In genomic region chr2:46818141-46818552, GRCh38 we compare ENCODE assay signal across 20 cellular contexts.
DNase-seq lines count a peak whose midpoint lies in the region; ATAC-seq, FAIRE-seq and TF ChIP-seq lines count a peak whose summit lies in the region.
"Had no signal": no experiment of that assay in that cellular context is flagged by ENCODE, and none has a peak within 500 bp of the region (broad histone marks: within the 10 kb centered on the region; RNA-seq: fewer than 3 reads in every experiment).

No MANE protein-coding gene starts in this region.

- no peaks in the 10 kb centered on the region for H3K36me3 ChIP-seq in liver (ENCODE audit: control insufficient read depth in 4 of 4, insufficient read depth in 3 of 4, low read depth in 1 of 4, low read length in 3 of 4)
- H3K36me3 ChIP-seq in HepG2 (replicated peaks in 1 of 2; ENCODE audit: control insufficient read depth in 1 of 2, insufficient read depth in 2 of 2, low read length in 2 of 2): no peaks in the 10 kb centered on the region
- no peaks in the 10 kb centered on the region for H3K36me3 ChIP-seq in kidney (ENCODE audit: control insufficient read depth in 1 of 2, insufficient read depth in 2 of 2, low read length in 2 of 2)
- H3K36me3 ChIP-seq: pancreas had no signal

- H3K4me3 Mint-ChIP-seq in stimulated activated naive B cell treated with anti-CD40 and anti-IgM and Interleukin-4, amounts not matched to agents 10 μg/mL and 1 μg/mL and 100 μg/mL, for 72 hours: no peak overlapping the region
- no peak overlapping the region for H3K4me3 Mint-ChIP-seq in activated CD8-positive, alpha-beta memory T cell treated with anti-CD3 and anti-CD28 coated beads, Interleukin-2, amount 10 ng/mL, durations not matched to agents 7 days and 5 days
- H3K4me3 Mint-ChIP-seq: CD4-positive, alpha-beta memory T cell; T-cell had no signal

- no peak overlapping the region for H3K4me2 ChIP-seq in HepG2 (ENCODE audit: low read depth, low read length)

- H3K4me1 ChIP-seq in liver (ENCODE audit: control insufficient read depth in 4 of 4, insufficient read depth in 4 of 4, low read length in 3 of 4) (no peaks in the 10 kb centered on the region), HepG2 (ENCODE audit: insufficient read depth, low read length) (peaks cover 10% of the 10 kb centered on the region), kidney (ENCODE audit: control insufficient read depth in 1 of 2, insufficient read depth in 1 of 2, low read depth in 1 of 2, low read length in 2 of 2) (peaks cover 10 to 18% of the 10 kb centered on the region in 2 donors)
- H3K4me1 ChIP-seq: pancreas had no signal

- no peak for TF ChIP-seq POLR2A in HepG2 (IDR thresholded peaks at IDR 0.05; ENCODE audit: insufficient read depth in 1 of 2, low read depth in 2 of 2, low read length in 2 of 2)

- intact Hi-C loops in HepG2 (cut with micrococcal nuclease; ENCODE audit: unreplicated experiment): no loop called here
- intact Hi-C loops in kidney (cut with DNase I): no loop called here
- intact Hi-C loops in sciatic nerve (cut with DNase I): no loop called here

- ATAC-seq in HepG2 (no peak), sciatic nerve (peak; percentile 91), HG02798 (IDR thresholded peaks at IDR 0.05; ENCODE audit: poor library complexity, unreplicated experiment) (no peak)
- no peak for ATAC-seq in stimulated activated naive B cell treated with anti-CD40 and anti-IgM and Interleukin-4, amounts not matched to agents 10 μg/mL and 1 μg/mL and 100 μg/mL, for 72 hours (replicated peaks)
- ATAC-seq in activated CD8-positive, alpha-beta memory T cell treated with anti-CD3 and anti-CD28 coated beads, Interleukin-2, amount 10 ng/mL, durations not matched to agents 7 days and 5 days: no peak
- ATAC-seq: T-cell had no signal

- CTCF ChIA-PET in HepG2 (lab: Yijun Ruan, JAX; ENCODE audit: low intra/inter-chr PET ratio, low total read pairs): no interaction called here
- CTCF ChIA-PET in activated CD8-positive, alpha-beta memory T cell treated with anti-CD3 and anti-CD28 coated beads, Interleukin-2, amount 10 ng/mL, durations not matched to agents 7 days and 5 days (lab: Charles Lee): no interaction called here

- H4K20me1 ChIP-seq in HepG2 (ENCODE audit: insufficient read depth, low read length): no peaks in the 10 kb centered on the region

- H3K4me3 ChIP-seq in liver (ENCODE audit: low read depth in 1 of 3, low read length in 3 of 3) (no peak overlapping the region), HepG2 (replicated peaks in 1 of 3; ENCODE audit: insufficient read depth in 1 of 3, low read depth in 2 of 3, low read length in 3 of 3) (no peak overlapping the region), kidney (ENCODE audit: low read length in 2 of 2) (no peak overlapping the region)
- H3K4me3 ChIP-seq: pancreas had no signal

- H3K9me3 Mint-ChIP-seq in stimulated activated naive B cell treated with anti-CD40 and anti-IgM and Interleukin-4, amounts not matched to agents 10 μg/mL and 1 μg/mL and 100 μg/mL, for 72 hours: peaks cover 0 to 1% of the 10 kb centered on the region in 2 donors
- H3K9me3 Mint-ChIP-seq in activated CD8-positive, alpha-beta memory T cell treated with anti-CD3 and anti-CD28 coated beads, Interleukin-2, amount 10 ng/mL, durations not matched to agents 7 days and 5 days (ENCODE audit: low read depth): no peaks in the 10 kb centered on the region
- H3K9me3 Mint-ChIP-seq: T-cell had no signal

- H3K27ac Mint-ChIP-seq in stimulated activated naive B cell treated with anti-CD40 and anti-IgM and Interleukin-4, amounts not matched to agents 10 μg/mL and 1 μg/mL and 100 μg/mL, for 72 hours: no peak overlapping the region
- no peak overlapping the region for H3K27ac Mint-ChIP-seq in activated CD8-positive, alpha-beta memory T cell treated with anti-CD3 and anti-CD28 coated beads, Interleukin-2, amount 10 ng/mL, durations not matched to agents 7 days and 5 days
- H3K27ac Mint-ChIP-seq: CD4-positive, alpha-beta memory T cell; T-cell had no signal

- TF ChIP-seq EP300 in HepG2 (IDR thresholded peaks at IDR 0.05; ENCODE audit: low read depth in 2 of 2, low read length in 2 of 2) (no peak), HepG2 (CRISPR knock-in tag; IDR thresholded peaks at IDR 0.05; ENCODE audit: borderline replicate concordance) (no peak)

- H3K27me3 ChIP-seq in liver (ENCODE audit: control insufficient read depth in 4 of 4, insufficient read depth in 4 of 4, low read length in 3 of 4): no peaks in the 10 kb centered on the region
- H3K27me3 ChIP-seq in HepG2 (ENCODE audit: control insufficient read depth in 1 of 2, insufficient read depth in 2 of 2, low read length in 2 of 2): peaks cover 0 to 15% of the 10 kb centered on the region in 2 experiments; a peak in 4 of 5 replicates
- H3K27me3 ChIP-seq: pancreas had no signal

- H3K9ac ChIP-seq in liver (ENCODE audit: low read depth in 1 of 2, low read length in 2 of 2) (no peak overlapping the region), HepG2 (ENCODE audit: insufficient read depth, low read depth, low read length) (no peak overlapping the region), kidney (ENCODE audit: low read length in 2 of 2) (no peak overlapping the region)

- POLR2A ChIA-PET in HepG2 (lab: Yijun Ruan, JAX): no interaction called here

- H3K79me2 ChIP-seq in HepG2 (ENCODE audit: insufficient read depth, low read length): no peaks in the 10 kb centered on the region

- H3K9me3 ChIP-seq in liver (ENCODE audit: control insufficient read depth in 4 of 4, low read length in 3 of 4) (no peaks in the 10 kb centered on the region), HepG2 (ENCODE audit: low read length) (no peaks in the 10 kb centered on the region), kidney (ENCODE audit: control insufficient read depth in 1 of 2, low read length in 2 of 2) (no peaks in the 10 kb centered on the region)
- H3K9me3 ChIP-seq: pancreas had no signal

- BruUV-seq in HepG2 (replicated peaks; lab: Mats Ljungman, UMichigan): no TSS peak

- WGBS in liver: 83% methylated on average over 6 of the region's 6 CpGs
- 35% methylated on average over 6 of the region's 6 CpGs for WGBS in HepG2 (ENCODE audit: low lambda C conversion rate)

- H2AFZ ChIP-seq in HepG2 (ENCODE audit: low read length): no peak overlapping the region

- no peak for DNase-seq in HepG2 (ENCODE audit: low spot score)
- peak; percentile 93 for DNase-seq in kidney
- DNase-seq in sciatic nerve (ENCODE audit: low spot score): no peak
- no peak for DNase-seq in stimulated activated naive B cell treated with anti-CD40 and anti-IgM and Interleukin-4, amounts not matched to agents 10 μg/mL and 1 μg/mL and 100 μg/mL, for 72 hours
- DNase-seq in iPS-NIHi7 (ENCODE audit: extremely low spot score): no peak
- no peak for DNase-seq in activated CD8-positive, alpha-beta memory T cell treated with anti-CD3 and anti-CD28 coated beads, Interleukin-2, amount 10 ng/mL, durations not matched to agents 7 days and 5 days
- DNase-seq: activated CD4-positive, CD25-positive, alpha-beta regulatory T cell; activated CD8-positive, alpha-beta memory T cell treated with anti-CD3 and anti-CD28 coated beads, Interleukin-2, amount 50 U/mL, for 4 hours; activated naive CD4-positive, alpha-beta T cell treated with Interleukin-2 at 50 U/mL for 16 hours; CD4-positive, alpha-beta memory T cell; NCI-H2029; NCI-H748 treated with DMSO at 0.1 percent for 48 hours; T-cell; trophoblast cell had no signal

- in situ Hi-C loops in HepG2 (cut with HindIII; ENCODE audit: extremely low pct_ligation_motif_present, low pct_unique_long_range_greater_than_20kb): no loop called here

- TF ChIP-seq CTCF in liver (IDR thresholded peaks at IDR 0.05; ENCODE audit: low read depth, low read length, missing input control): no peak
- no peak for TF ChIP-seq CTCF in HepG2 (CRISPR knock-in tag; IDR thresholded peaks at IDR 0.05)
- no peak for TF ChIP-seq CTCF in kidney (IDR thresholded peaks at IDR 0.05; ENCODE audit: borderline replicate concordance, extremely low read depth, insufficient read depth)

- H3K4me1 Mint-ChIP-seq in stimulated activated naive B cell treated with anti-CD40 and anti-IgM and Interleukin-4, amounts not matched to agents 10 μg/mL and 1 μg/mL and 100 μg/mL, for 72 hours: peaks cover 2 to 6% of the 10 kb centered on the region in 2 donors
- no peaks in the 10 kb centered on the region for H3K4me1 Mint-ChIP-seq in activated CD8-positive, alpha-beta memory T cell treated with anti-CD3 and anti-CD28 coated beads, Interleukin-2, amount 10 ng/mL, durations not matched to agents 7 days and 5 days
- H3K4me1 Mint-ChIP-seq: CD4-positive, alpha-beta memory T cell; T-cell had no signal

- H3K27ac ChIP-seq in liver (ENCODE audit: low read depth in 1 of 2, low read length in 2 of 2) (no peak overlapping the region), HepG2 (ENCODE audit: extremely low read length, insufficient read depth, low read length) (no peak overlapping the region), kidney (ENCODE audit: low read depth in 2 of 2, low read length in 2 of 2) (no peak overlapping the region)
- H3K27ac ChIP-seq: epithelial cell of prostate, HL-60, pancreas had no signal

- peaks cover 0 to 3% of the 10 kb centered on the region in 2 donors for H3K27me3 Mint-ChIP-seq in stimulated activated naive B cell treated with anti-CD40 and anti-IgM and Interleukin-4, amounts not matched to agents 10 μg/mL and 1 μg/mL and 100 μg/mL, for 72 hours
- H3K27me3 Mint-ChIP-seq in activated CD8-positive, alpha-beta memory T cell treated with anti-CD3 and anti-CD28 coated beads, Interleukin-2, amount 10 ng/mL, durations not matched to agents 7 days and 5 days: peaks cover 21% of the 10 kb centered on the region

- peaks cover 0 to 1% of the 10 kb centered on the region in 2 donors for H3K36me3 Mint-ChIP-seq in stimulated activated naive B cell treated with anti-CD40 and anti-IgM and Interleukin-4, amounts not matched to agents 10 μg/mL and 1 μg/mL and 100 μg/mL, for 72 hours
- H3K36me3 Mint-ChIP-seq in activated CD8-positive, alpha-beta memory T cell treated with anti-CD3 and anti-CD28 coated beads, Interleukin-2, amount 10 ng/mL, durations not matched to agents 7 days and 5 days: no peaks in the 10 kb centered on the region
- H3K36me3 Mint-ChIP-seq: CD4-positive, alpha-beta memory T cell; T-cell had no signal

- peak in 1 of 2 donors; percentile 40 for TF ChIP-seq RAD21 in liver (IDR thresholded peaks at IDR 0.05)
- no peak for TF ChIP-seq RAD21 in HepG2 (CRISPR knock-in tag; IDR thresholded peaks at IDR 0.05)

- FAIRE-seq in HepG2 (lab: Jason Lieb, UNC): no peak
- no peak for FAIRE-seq in kidney (lab: Jason Lieb, UNC)
- FAIRE-seq: G401.6, pancreas had no signal

TF ChIP-seq in liver, 16 proteins besides CTCF, POLR2A, EP300 and RAD21 (continues in another document):
- TF ChIP-seq SP1 (IDR thresholded peaks at IDR 0.05): peak; percentile 78
- peak; percentile 27 to 32 for TF ChIP-seq RXRA (IDR thresholded peaks at IDR 0.05)
- no peak for TF ChIP-seq HNF4G (IDR thresholded peaks at IDR 0.05)
- no peak for TF ChIP-seq EGR1 (IDR thresholded peaks at IDR 0.05; ENCODE audit: low read depth in 2 of 2)
- peak; percentile 95 for TF ChIP-seq NR2F2 (IDR thresholded peaks at IDR 0.05)

TF ChIP-seq in HepG2, 621 proteins besides CTCF, POLR2A, EP300 and RAD21 (continues in another document):
- TF ChIP-seq GLI4 (CRISPR knock-in tag; IDR thresholded peaks at IDR 0.05; ENCODE audit: borderline replicate concordance): no peak
